In the genomic region with DNA sequence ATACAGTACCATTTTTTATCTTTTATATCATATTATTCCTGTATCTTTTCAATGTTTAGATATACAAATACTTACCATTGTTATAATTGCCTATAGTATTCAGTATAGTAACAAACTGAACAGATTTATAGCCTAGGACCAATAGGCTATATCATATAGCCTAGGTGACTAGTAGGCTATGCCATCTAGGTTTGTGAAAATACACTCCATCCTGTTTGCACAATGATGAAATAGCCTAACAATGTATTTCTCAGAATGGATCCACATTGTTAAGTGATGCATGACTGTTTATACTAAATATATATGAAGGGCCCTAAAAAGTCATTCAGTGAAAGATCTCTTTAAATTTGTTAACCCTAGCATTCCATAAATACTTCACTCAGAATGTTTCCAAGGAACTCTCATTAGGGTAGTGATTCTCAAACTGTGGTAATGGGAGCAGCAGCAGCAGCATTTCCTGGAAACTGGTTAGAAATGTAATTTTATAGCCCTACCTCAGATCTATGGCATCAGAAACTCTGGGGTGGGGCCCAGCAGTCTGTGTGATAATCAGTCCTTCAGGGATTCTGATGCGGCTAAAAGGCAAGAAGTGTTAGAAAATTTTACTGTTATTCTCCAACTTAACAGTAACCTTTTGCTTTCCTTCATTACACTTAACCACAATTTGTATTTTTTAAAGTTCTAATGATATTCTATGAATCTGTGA, we compare ENCODE assay signal across 18 cellular contexts.
DNase-seq lines count a peak whose midpoint lies in the region; ATAC-seq and TF ChIP-seq lines count a peak whose summit lies in the region.
"Had no signal": no experiment of that assay in that cellular context is flagged by ENCODE, and none has a peak within 500 bp of the region (broad histone marks: within the 10 kb centered on the region; RNA-seq: fewer than 3 reads in every experiment).

No MANE protein-coding gene starts in this region.

- H3K4me3 Mint-ChIP-seq in chondrocyte (ENCODE audit: unreplicated experiment): no peak overlapping the region
- no peak overlapping the region for H3K4me3 Mint-ChIP-seq in activated CD8-positive, alpha-beta memory T cell treated with anti-CD3 and anti-CD28 coated beads, Interleukin-2, amount 10 ng/mL, durations not matched to agents 7 days and 5 days
- H3K4me3 Mint-ChIP-seq: B cell; dendritic cell treated with granulocyte-macrophage colony-stimulating factor and Interleukin-4, amounts not matched to agents 40 ng/mL and 50 ng/mL, for 4 days had no signal

- ATAC-seq in activated CD8-positive, alpha-beta memory T cell treated with anti-CD3 and anti-CD28 coated beads, Interleukin-2, amount 10 ng/mL, durations not matched to agents 7 days and 5 days: no peak
- ATAC-seq: esophagus mucosa had no signal

- H3K27me3 Mint-ChIP-seq in chondrocyte (ENCODE audit: low read depth): no peaks in the 10 kb centered on the region
- H3K27me3 Mint-ChIP-seq in activated CD8-positive, alpha-beta memory T cell treated with anti-CD3 and anti-CD28 coated beads, Interleukin-2, amount 10 ng/mL, durations not matched to agents 7 days and 5 days: no peaks in the 10 kb centered on the region
- H3K27me3 Mint-ChIP-seq: B cell; dendritic cell treated with granulocyte-macrophage colony-stimulating factor and Interleukin-4, amounts not matched to agents 40 ng/mL and 50 ng/mL, for 4 days had no signal

- intact Hi-C loops in posterior cingulate gyrus (cut with DNase I): no loop called here

- no peaks in the 10 kb centered on the region for H3K9me3 Mint-ChIP-seq in chondrocyte (ENCODE audit: low read depth)
- H3K9me3 Mint-ChIP-seq in activated CD8-positive, alpha-beta memory T cell treated with anti-CD3 and anti-CD28 coated beads, Interleukin-2, amount 10 ng/mL, durations not matched to agents 7 days and 5 days (ENCODE audit: low read depth): no peaks in the 10 kb centered on the region
- H3K9me3 Mint-ChIP-seq: dendritic cell treated with granulocyte-macrophage colony-stimulating factor and Interleukin-4, amounts not matched to agents 40 ng/mL and 50 ng/mL, for 4 days had no signal

- peaks cover 1% of the 10 kb centered on the region for H3K36me3 Mint-ChIP-seq in chondrocyte (ENCODE audit: low read depth)
- no peaks in the 10 kb centered on the region for H3K36me3 Mint-ChIP-seq in activated CD8-positive, alpha-beta memory T cell treated with anti-CD3 and anti-CD28 coated beads, Interleukin-2, amount 10 ng/mL, durations not matched to agents 7 days and 5 days

- H3K27ac Mint-ChIP-seq in chondrocyte (ENCODE audit: unreplicated experiment): peak overlapping the region; percentile 34
- H3K27ac Mint-ChIP-seq in activated CD8-positive, alpha-beta memory T cell treated with anti-CD3 and anti-CD28 coated beads, Interleukin-2, amount 10 ng/mL, durations not matched to agents 7 days and 5 days: no peak overlapping the region
- H3K27ac Mint-ChIP-seq: B cell; dendritic cell treated with granulocyte-macrophage colony-stimulating factor and Interleukin-4, amounts not matched to agents 40 ng/mL and 50 ng/mL, for 4 days had no signal

- H3K4me1 Mint-ChIP-seq in chondrocyte (ENCODE audit: low read depth): peaks cover 17% of the 10 kb centered on the region
- H3K4me1 Mint-ChIP-seq in activated CD8-positive, alpha-beta memory T cell treated with anti-CD3 and anti-CD28 coated beads, Interleukin-2, amount 10 ng/mL, durations not matched to agents 7 days and 5 days: no peaks in the 10 kb centered on the region
- H3K4me1 Mint-ChIP-seq: B cell had no signal

- TF ChIP-seq CTCF in chondrocyte (IDR thresholded peaks at IDR 0.05): no peak

- DNase-seq in DMS53 (lab: John Stamatoyannopoulos, UW) (peak; percentile 62), LHCN-M2 (ENCODE audit: low read depth) (peak; percentile 12), chondrocyte (ENCODE audit: low spot score) (no peak), myocyte (ENCODE audit: low read depth) (peak; percentile 11), iPS-NIHi7 (ENCODE audit: extremely low spot score) (no peak), posterior cingulate gyrus (no peak)
- DNase-seq in activated T-cell treated with anti-CD3 and anti-CD28 coated beads, Interleukin-2, amount 50 U/mL, for 48 hours: no peak
- no peak for DNase-seq in activated CD8-positive, alpha-beta memory T cell treated with anti-CD3 and anti-CD28 coated beads, Interleukin-2, amount 10 ng/mL, durations not matched to agents 7 days and 5 days
- DNase-seq: activated effector memory CD4-positive, alpha-beta T cell treated with anti-CD3 and anti-CD28 coated beads, Interleukin-2, amount 50 U/mL, for 16 hours; amygdala; NCI-H1092; occipital lobe; sigmoid colon; stimulated activated CD4-positive, alpha-beta T cell treated with anti-CD3 and anti-CD28 coated beads, Interleukin-2, amount 100 ng/mL, for 48 hours; T-helper 2 cell had no signal

- CTCF ChIA-PET in activated CD8-positive, alpha-beta memory T cell treated with anti-CD3 and anti-CD28 coated beads, Interleukin-2, amount 10 ng/mL, durations not matched to agents 7 days and 5 days (lab: Charles Lee): no interaction called here

Comparison
In these comparisons a context has a peak if more than half of its experiments do, and no peak if none do; other contexts are left out.
1. DNase-seq: peak in DMS53 (single experiment), LHCN-M2 (single experiment) and myocyte (single experiment); none in chondrocyte (single experiment), activated T-cell treated with anti-CD3 and anti-CD28 coated beads, Interleukin-2, amount 50 U/mL, for 48 hours (0 of 2), iPS-NIHi7 (single experiment), activated CD8-positive, alpha-beta memory T cell treated with anti-CD3 and anti-CD28 coated beads, Interleukin-2, amount 10 ng/mL, durations not matched to agents 7 days and 5 days (single experiment) and posterior cingulate gyrus (0 of 10).